In genomic region chr3:131218196-131218595, GRCh38 we compare ENCODE assay signal across 19 cellular contexts.
DNase-seq lines count a peak whose midpoint lies in the region; TF ChIP-seq lines count a peak whose summit lies in the region.
"Had no signal": no experiment of that assay in that cellular context is flagged by ENCODE, and none has a peak within 500 bp of the region (broad histone marks: within the 10 kb centered on the region; RNA-seq: fewer than 3 reads in every experiment).

No MANE protein-coding gene starts in this region.

- dilution Hi-C loops in mammary epithelial cell (cut with HindIII; ENCODE audit: low sequenced_read_pairs), result no loop called here

- H3K4me3 ChIP-seq in MG63 (no peak overlapping the region), mammary epithelial cell (replicated peaks in 1 of 3; ENCODE audit: insufficient read depth in 1 of 3, low read depth in 2 of 3, low read length in 3 of 3) (no peak overlapping the region), WERI-Rb-1 (ENCODE audit: low read depth, low read length) (no peak overlapping the region)
- H3K4me3 ChIP-seq: right atrium auricular region had no signal

- H3K27ac ChIP-seq in mammary epithelial cell (ENCODE audit: insufficient read depth, low read depth, low read length) (no peak overlapping the region), WERI-Rb-1 (no peak overlapping the region)
- H3K27ac ChIP-seq: VCaP had no signal

- TF ChIP-seq CTCF in mammary epithelial cell (conservative IDR thresholded peaks at IDR 0.05 in 1 of 2, IDR thresholded peaks at IDR 0.05 in 1 of 2; ENCODE audit: extremely low read depth in 1 of 2, insufficient read depth in 1 of 2, low read depth in 1 of 2, low read length in 2 of 2) (no peak), WERI-Rb-1 (IDR thresholded peaks at IDR 0.05; ENCODE audit: low read depth, low read length) (no peak)

- intact Hi-C loops in mammary epithelial cell (cut with micrococcal nuclease), result loop anchor here (10.0 kb wide), 1 partner anchor 167 kb away; the partner anchor contains the start of gene NUDT16

- H3K9ac ChIP-seq in mammary epithelial cell (ENCODE audit: insufficient read depth, low read length), result no peak overlapping the region

- CTCF ChIA-PET in mammary epithelial cell (lab: Charles Lee; ENCODE audit: low non-redundant PET), result no interaction called here

- H3K79me2 ChIP-seq in mammary epithelial cell (ENCODE audit: insufficient read depth, low read length), result no peaks in the 10 kb centered on the region

- peak overlapping the region; percentile 55 for H3K4me2 ChIP-seq in mammary epithelial cell (ENCODE audit: insufficient read depth, low read depth, low read length)

- no peaks in the 10 kb centered on the region for H3K36me3 ChIP-seq in MG63
- no peaks in the 10 kb centered on the region for H3K36me3 ChIP-seq in mammary epithelial cell (ENCODE audit: insufficient read depth, low read length)
- no peaks in the 10 kb centered on the region for H3K36me3 ChIP-seq in WERI-Rb-1
- H3K36me3 ChIP-seq: right atrium auricular region had no signal

- H4K20me1 ChIP-seq in mammary epithelial cell (ENCODE audit: insufficient read depth, low read length), result no peaks in the 10 kb centered on the region

- H3K9me3 ChIP-seq in MG63, result no peaks in the 10 kb centered on the region
- H3K9me3 ChIP-seq in mammary epithelial cell (replicated peaks; ENCODE audit: insufficient read depth, low read length), result no peaks in the 10 kb centered on the region
- no peaks in the 10 kb centered on the region for H3K9me3 ChIP-seq in WERI-Rb-1 (ENCODE audit: severe bottlenecking)
- H3K9me3 ChIP-seq: right atrium auricular region had no signal

- DNase-seq in AG20443 (ENCODE audit: low spot score) (peak; percentile 13), MG63 (peak; percentile 50), mammary epithelial cell (peak; percentile 62), myocyte (ENCODE audit: low read depth) (peak; percentile 11), mucosa of gallbladder (ENCODE audit: low spot score) (no peak), DMS79 (lab: John Stamatoyannopoulos, UW) (no peak), NCI-H2107 treated with DMSO at 0.1 percent for 48 hours (lab: John Stamatoyannopoulos, UW; ENCODE audit: unreplicated experiment) (no peak), WERI-Rb-1 (no peak)
- DNase-seq: activated CD8-positive, alpha-beta T cell treated with anti-CD3 and anti-CD28 coated beads, Interleukin-2, amount 10 ng/mL, durations not matched to agents 7 days and 5 days; amygdala; COR-L47; cortex of kidney; NCI-H2029 treated with DMSO at 0.1 percent for 48 hours; NCI-H774; RPMI8226; stimulated activated CD4-positive, alpha-beta T cell treated with anti-CD3 and anti-CD28 coated beads, Interleukin-2, amount 100 ng/mL, for 24 hours; substantia nigra had no signal

- peaks cover 23% of the 10 kb centered on the region for H3K4me1 ChIP-seq in mammary epithelial cell (ENCODE audit: insufficient read depth, low read length)

- H3K27me3 ChIP-seq in MG63 (no peaks in the 10 kb centered on the region), mammary epithelial cell (ENCODE audit: insufficient read depth, low read length) (no peaks in the 10 kb centered on the region), WERI-Rb-1 (ENCODE audit: insufficient read depth, low read depth, severe bottlenecking) (no peaks in the 10 kb centered on the region)
- H3K27me3 ChIP-seq: right atrium auricular region had no signal

- in situ Hi-C loops in mammary epithelial cell (cut with MboI; ENCODE audit: low sequenced_read_pairs in 2 of 2), result no loop called here

- 100% methylated on average over 1 of the region's 1 CpG for WGBS in mammary epithelial cell (ENCODE audit: low coverage, missing lambda C conversion rate)

- no TSS peak for BruUV-seq in mammary epithelial cell (replicated peaks; lab: Mats Ljungman, UMichigan)

- H2AFZ ChIP-seq in mammary epithelial cell (ENCODE audit: low read depth, low read length), result peak overlapping the region; percentile 32

Comparison
In these comparisons a context has a peak if more than half of its experiments do, and no peak if none do; other contexts are left out.
1. DNase-seq: peak in AG20443 (single experiment), MG63 (single experiment), mammary epithelial cell (single experiment) and myocyte (single experiment); none in mucosa of gallbladder (single experiment), DMS79 (single experiment), NCI-H2107 treated with DMSO at 0.1 percent for 48 hours (single experiment) and WERI-Rb-1 (single experiment).